ENCODE assay signal across 21 cellular contexts in genomic region chr7:44416941-44417340, GRCh38.
A peak's percentile ranks its signal among the peaks of the same experiment; 100 is the strongest.
DNase-seq lines count a peak whose midpoint lies in the region; ATAC-seq and TF ChIP-seq lines count a peak whose summit lies in the region.
"Had no signal": no experiment of that assay in that cellular context is flagged by ENCODE, and none has a peak within 500 bp of the region (broad histone marks: within the 10 kb centered on the region; RNA-seq: fewer than 3 reads in every experiment).

No MANE protein-coding gene starts in this region.

- no peak overlapping the region for H3K4me3 Mint-ChIP-seq in T-helper 17 cell
- H3K4me3 Mint-ChIP-seq in central memory CD8-positive, alpha-beta T cell: no peak overlapping the region
- H3K4me3 Mint-ChIP-seq in CD4-positive, alpha-beta memory T cell: no peak overlapping the region
- H3K4me3 Mint-ChIP-seq: B cell; CD4-positive, alpha-beta T cell; CD8-positive, alpha-beta memory T cell had no signal

- no peak overlapping the region for H3K14ac ChIP-seq in mesenchymal stem cell (ENCODE audit: low read length in 2 of 2)

- no peak overlapping the region for H2BK15ac ChIP-seq in mesenchymal stem cell (ENCODE audit: low read depth, poor library complexity, severe bottlenecking)

- intact Hi-C loops in CD4-positive, alpha-beta memory T cell (cut with micrococcal nuclease): loop anchor here (10.0 kb wide), 1 partner anchor 48 kb away; no protein-coding TSS in a partner anchor
- intact Hi-C loops in aorta (cut with DNase I): no loop called here

- H3K27me3 Mint-ChIP-seq in T-helper 17 cell: no peaks in the 10 kb centered on the region
- H3K27me3 Mint-ChIP-seq in central memory CD8-positive, alpha-beta T cell: no peaks in the 10 kb centered on the region
- no peaks in the 10 kb centered on the region for H3K27me3 Mint-ChIP-seq in CD4-positive, alpha-beta memory T cell
- H3K27me3 Mint-ChIP-seq: B cell; CD4-positive, alpha-beta T cell; CD8-positive, alpha-beta memory T cell had no signal

- H3K18ac ChIP-seq in mesenchymal stem cell (ENCODE audit: low read depth in 1 of 2, low read length in 2 of 2): no peak overlapping the region

- no peak overlapping the region for H3K9ac ChIP-seq in mesenchymal stem cell (ENCODE audit: low read length)
- H3K9ac ChIP-seq: BLaER1 treated with 17β-estradiol and CSF1 and Interleukin-3, amounts not matched to agents 10 nM and 100 nM had no signal

- H2BK5ac ChIP-seq in mesenchymal stem cell (ENCODE audit: low read depth, low read length, poor library complexity, severe bottlenecking): no peak overlapping the region

- no peak overlapping the region for H4K8ac ChIP-seq in mesenchymal stem cell (ENCODE audit: low read length)

- ATAC-seq in T-helper 17 cell (no peak), GM21526 (IDR thresholded peaks at IDR 0.05; ENCODE audit: low FRiP score, unreplicated experiment) (no peak), aorta (ENCODE audit: low FRiP score) (no peak)
- no peak for ATAC-seq in central memory CD8-positive, alpha-beta T cell (replicated peaks; ENCODE audit: extremely low read depth, poor library complexity, severe bottlenecking)
- ATAC-seq: A549 had no signal

- H3K4me1 ChIP-seq in HEK293 (ENCODE audit: control insufficient read depth, insufficient read depth, low read length) (no peaks in the 10 kb centered on the region), mesenchymal stem cell (ENCODE audit: control insufficient read depth, insufficient read depth, low read depth, low read length) (peaks cover 30% of the 10 kb centered on the region), aorta (ENCODE audit: control insufficient read depth in 1 of 2, insufficient read depth in 2 of 2, low read length in 2 of 2) (no peaks in the 10 kb centered on the region)
- H3K4me1 ChIP-seq in CD4-positive, alpha-beta memory T cell (ENCODE audit: insufficient read depth, low read length): no peaks in the 10 kb centered on the region

- POLR2A ChIA-PET in HEK293 (lab: Yijun Ruan, JAX): no interaction called here
- POLR2A ChIA-PET in CD4-positive, alpha-beta memory T cell (lab: Charles Lee; ENCODE audit: partially characterized antibody): interaction anchor here (1.3 kb wide), 1 partner anchor 165 kb away, joined by 4 read pairs; the partner anchor contains the start of gene TMED4

- no peak overlapping the region for H3K4ac ChIP-seq in mesenchymal stem cell (ENCODE audit: low read depth in 1 of 2, low read length in 2 of 2)

- H3K36me3 ChIP-seq in HEK293 (ENCODE audit: control insufficient read depth in 2 of 2, insufficient read depth in 1 of 2, low read length in 2 of 2): peaks cover 7 to 8% of the 10 kb centered on the region in 2 experiments; a peak in 2 of 3 replicates
- H3K36me3 ChIP-seq in mesenchymal stem cell (ENCODE audit: control insufficient read depth in 1 of 2, insufficient read depth in 2 of 2, low read depth in 1 of 2, low read length in 2 of 2): peaks cover 15 to 35% of the 10 kb centered on the region in 2 experiments
- peaks cover 18% of the 10 kb centered on the region for H3K36me3 ChIP-seq in CD4-positive, alpha-beta memory T cell (ENCODE audit: insufficient read depth, low read length)
- H3K36me3 ChIP-seq in aorta (ENCODE audit: control insufficient read depth in 1 of 2, insufficient read depth in 2 of 2, low read length in 1 of 2): peaks cover 0 to 2% of the 10 kb centered on the region in 2 donors

- no peak overlapping the region for H3K23ac ChIP-seq in mesenchymal stem cell (ENCODE audit: low read length in 2 of 2)

- 91% methylated on average over 6 of the region's 6 CpGs for WGBS in mesenchymal stem cell
- 87 to 90% methylated on average over 6 of the region's 6 CpGs for WGBS in aorta, 2 donors

- H3K4me3 ChIP-seq in HEK293 (ENCODE audit: low read depth, low read length) (no peak overlapping the region), mesenchymal stem cell (ENCODE audit: insufficient read depth in 1 of 2, low read depth in 1 of 2, low read length in 2 of 2) (no peak overlapping the region), aorta (ENCODE audit: low read length in 2 of 2) (no peak overlapping the region)
- H3K4me3 ChIP-seq in CD4-positive, alpha-beta memory T cell (ENCODE audit: low read length in 2 of 2): no peak overlapping the region
- H3K4me3 ChIP-seq: A549; BLaER1 treated with 17β-estradiol and CSF1 and Interleukin-3, amounts not matched to agents 10 nM and 100 nM had no signal

- H3K36me3 Mint-ChIP-seq in T-helper 17 cell (ENCODE audit: low read depth): peaks cover 4% of the 10 kb centered on the region
- H3K36me3 Mint-ChIP-seq in central memory CD8-positive, alpha-beta T cell (ENCODE audit: insufficient read depth): peaks cover 25% of the 10 kb centered on the region
- peaks cover 47 to 62% of the 10 kb centered on the region in 2 donors for H3K36me3 Mint-ChIP-seq in CD4-positive, alpha-beta memory T cell

- H3K27ac Mint-ChIP-seq in T-helper 17 cell: peak overlapping the region; percentile 41
- H3K27ac Mint-ChIP-seq in central memory CD8-positive, alpha-beta T cell (ENCODE audit: low read depth): peak overlapping the region; percentile 3
- no peak overlapping the region for H3K27ac Mint-ChIP-seq in CD4-positive, alpha-beta memory T cell
- H3K27ac Mint-ChIP-seq: B cell; CD4-positive, alpha-beta T cell had no signal

- H3K27me3 ChIP-seq in mesenchymal stem cell (ENCODE audit: control insufficient read depth in 1 of 2, insufficient read depth in 1 of 2, low read length in 2 of 2) (no peaks in the 10 kb centered on the region), aorta (ENCODE audit: control insufficient read depth in 1 of 2, insufficient read depth in 2 of 2, low read length in 1 of 2) (no peaks in the 10 kb centered on the region)
- H3K27me3 ChIP-seq in CD4-positive, alpha-beta memory T cell (ENCODE audit: insufficient read depth, low read length): no peaks in the 10 kb centered on the region
- H3K27me3 ChIP-seq: BLaER1 treated with 17β-estradiol and CSF1 and Interleukin-3, amounts not matched to agents 10 nM and 100 nM had no signal

- peaks cover 22% of the 10 kb centered on the region for H3K79me1 ChIP-seq in mesenchymal stem cell (replicated peaks; ENCODE audit: low read length, poor library complexity, severe bottlenecking)

- no peak overlapping the region for H2AFZ ChIP-seq in mesenchymal stem cell (ENCODE audit: low read depth, low read length)

- no peak overlapping the region for H2BK120ac ChIP-seq in mesenchymal stem cell (ENCODE audit: low read depth, low read length)

- CTCF ChIA-PET in HEK293 (lab: Yijun Ruan, JAX): no interaction called here
- CTCF ChIA-PET in CD4-positive, alpha-beta memory T cell (lab: Charles Lee; ENCODE audit: partially characterized antibody): no interaction called here

- no peak overlapping the region for H3K4me2 ChIP-seq in mesenchymal stem cell (ENCODE audit: low read length, poor library complexity, severe bottlenecking)
- H3K4me2 ChIP-seq: A549; BLaER1 treated with 17β-estradiol and CSF1 and Interleukin-3, amounts not matched to agents 10 nM and 100 nM had no signal

- no peak for TF ChIP-seq CTCF in HEK293 (tag by site-specific recombination; IDR thresholded peaks at IDR 0.05)

- H3K9me3 ChIP-seq in HEK293 (ENCODE audit: control insufficient read depth, insufficient read depth, low read depth, low read length): no peaks in the 10 kb centered on the region
- H3K9me3 ChIP-seq in T-helper 17 cell (ENCODE audit: control insufficient read depth, low read length, poor library complexity, severe bottlenecking): no peaks in the 10 kb centered on the region
- H3K9me3 ChIP-seq in mesenchymal stem cell (ENCODE audit: control insufficient read depth, low read length): peaks cover under 1% of the 10 kb centered on the region
- H3K9me3 ChIP-seq in CD4-positive, alpha-beta memory T cell (ENCODE audit: control insufficient read depth in 1 of 2, low read length in 2 of 2): no peaks in the 10 kb centered on the region
- H3K9me3 ChIP-seq in aorta (ENCODE audit: control insufficient read depth, low read length): no peaks in the 10 kb centered on the region
- H3K9me3 ChIP-seq: A549 had no signal

- peaks cover 39% of the 10 kb centered on the region for H3K4me1 Mint-ChIP-seq in T-helper 17 cell
- peaks cover 51% of the 10 kb centered on the region for H3K4me1 Mint-ChIP-seq in central memory CD8-positive, alpha-beta T cell
- peaks cover 19 to 53% (median 34%) of the 10 kb centered on the region in 4 donors for H3K4me1 Mint-ChIP-seq in CD4-positive, alpha-beta memory T cell

- H3K9me3 Mint-ChIP-seq in central memory CD8-positive, alpha-beta T cell: no peaks in the 10 kb centered on the region
- no peaks in the 10 kb centered on the region for H3K9me3 Mint-ChIP-seq in CD4-positive, alpha-beta memory T cell
- H3K9me3 Mint-ChIP-seq: CD8-positive, alpha-beta memory T cell had no signal

- no peak overlapping the region for H3K27ac ChIP-seq in HEK293 (ENCODE audit: extremely low read depth, low read depth, low read length)
- H3K27ac ChIP-seq in mesenchymal stem cell (ENCODE audit: low read length, poor library complexity, severe bottlenecking): no peak overlapping the region
- H3K27ac ChIP-seq in CD4-positive, alpha-beta memory T cell (ENCODE audit: low read depth, low read length): no peak overlapping the region
- H3K27ac ChIP-seq in aorta (ENCODE audit: low read depth in 1 of 2, low read length in 2 of 2): no peak overlapping the region
- H3K27ac ChIP-seq: 22Rv1; A549; BLaER1 treated with 17β-estradiol and CSF1 and Interleukin-3, amounts not matched to agents 10 nM and 100 nM; C4-2B had no signal

- no peak for DNase-seq in T-helper 17 cell
- no peak for DNase-seq in central memory CD8-positive, alpha-beta T cell (ENCODE audit: low spot score in 2 of 2)
- no peak for DNase-seq in mesenchymal stem cell
- no peak for DNase-seq in stimulated activated CD4-positive, alpha-beta T cell treated with anti-CD3 and anti-CD28 coated beads, Interleukin-1b, Interleukin-23, amount 100 ng/mL, for 48 hours
- no peak for DNase-seq in CD4-positive, alpha-beta memory T cell
- DNase-seq in aorta: no peak
- DNase-seq: AML-193; CD4-positive, alpha-beta T cell; CD8-positive, alpha-beta memory T cell; COR-L47; DMS 273 treated with DMSO at 0.1 percent for 48 hours; DMS153; DMS79 treated with DMSO at 0.1 percent for 48 hours; GF-D8 had no signal

- H2AK5ac ChIP-seq in mesenchymal stem cell (ENCODE audit: low read length, severe bottlenecking): peak overlapping the region; percentile 100

- H4K91ac ChIP-seq in mesenchymal stem cell (ENCODE audit: low read length): no peak overlapping the region

- H2BK12ac ChIP-seq in mesenchymal stem cell (ENCODE audit: low read length in 2 of 2): no peak overlapping the region

TF ChIP-seq in HEK293, 187 proteins besides CTCF, POLR2A, EP300 and RAD21:
- TF ChIP-seq EGR2 (tag by site-specific recombination; IDR thresholded peaks at IDR 0.05; ENCODE audit: low read depth) (peak; percentile 63; the same call in 1 of the 2 replicates), ZNF707 (tag by site-specific recombination; IDR thresholded peaks at IDR 0.05) (no peak), ZFHX2 (tag by site-specific recombination; conservative IDR thresholded peaks at IDR 0.05) (peak; percentile 62; the same call in 1 of the 2 replicates)

Comparison
In these comparisons a context has a peak if more than half of its experiments do, and no peak if none do; other contexts are left out.
1. H3K27ac Mint-ChIP-seq: peak in T-helper 17 cell (single experiment) and central memory CD8-positive, alpha-beta T cell (single experiment); none in CD4-positive, alpha-beta memory T cell (0 of 7).